ENCODE assay signal across 24 cellular contexts in the genomic region with DNA sequence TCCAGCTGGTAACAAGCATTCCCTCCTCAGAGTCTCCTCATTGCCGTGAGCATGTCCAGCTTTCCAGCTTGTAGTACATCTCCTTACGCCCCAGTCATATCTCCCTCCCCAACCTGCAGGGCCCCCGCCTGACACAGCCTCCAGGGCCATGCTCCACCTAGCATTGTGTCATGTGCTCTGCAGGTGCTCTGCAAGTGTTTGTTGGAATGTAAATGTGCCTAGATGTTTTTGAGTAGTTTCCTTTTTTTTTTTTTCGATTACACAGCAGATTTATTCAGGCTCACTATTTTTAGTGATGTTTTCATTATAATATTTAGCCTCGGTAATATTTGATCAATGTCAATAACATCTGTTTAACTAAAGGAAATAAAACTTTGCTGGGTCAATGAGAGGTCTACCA.
"Had no signal": no experiment of that assay in that cellular context is flagged by ENCODE, and none has a peak within 500 bp of the region (broad histone marks: within the 10 kb centered on the region; RNA-seq: fewer than 3 reads in every experiment).

No MANE protein-coding gene starts in this region.

- H3K4me1 ChIP-seq: left ventricle myocardium inferior, prostate gland, sigmoid colon, spleen, tibial nerve, uterus had no signal

- H3K9me3 ChIP-seq: left ventricle myocardium inferior, mucosa of descending colon, ovary, prostate gland, sigmoid colon, tibial nerve, uterus had no signal

- ATAC-seq: mucosa of descending colon; naive thymus-derived CD4-positive, alpha-beta T cell; natural killer cell treated with Interleukin-12 subunit alpha and Interleukin-12 subunit beta and Interleukin-15 and Interleukin-18, amount 100 ng/mL, for 72 hours; right cardiac atrium; stimulated activated effector memory CD8-positive, alpha-beta T cell treated with anti-CD3 and anti-CD28 coated beads, Interleukin-12 subunit alpha, Interleukin-12 subunit beta, amount 100 ng/mL, for 72 hours had no signal

- H3K36me3 ChIP-seq: left ventricle myocardium inferior, ovary, prostate gland, sigmoid colon, spleen, tibial nerve, uterus had no signal

- DNase-seq: hypothalamus; islet precursor cell; left ventricle myocardium inferior; mesendoderm; midbrain; mucosa of descending colon; naive thymus-derived CD4-positive, alpha-beta T cell; ovary; retina; right cardiac atrium; sigmoid colon; small intestine; spleen; stimulated activated CD4-positive, alpha-beta T cell treated with anti-CD3 and anti-CD28 coated beads, Interleukin-4, amount 100 ng/mL, for 24 hours; stimulated activated naive CD4-positive, alpha-beta T cell; substantia nigra; uterus had no signal

- H3K27ac ChIP-seq: left ventricle myocardium inferior, ovary, prostate gland, sigmoid colon, spleen, tibial nerve, uterus had no signal

- H3K36me3 Mint-ChIP-seq: naive thymus-derived CD4-positive, alpha-beta T cell; stimulated activated effector memory CD8-positive, alpha-beta T cell treated with anti-CD3 and anti-CD28 coated beads, Interleukin-12 subunit alpha, Interleukin-12 subunit beta, amount 100 ng/mL, for 72 hours had no signal

- H3K27me3 Mint-ChIP-seq: natural killer cell treated with Interleukin-12 subunit alpha and Interleukin-12 subunit beta and Interleukin-15 and Interleukin-18, amount 100 ng/mL, for 72 hours had no signal

- H3K4me3 Mint-ChIP-seq: naive thymus-derived CD4-positive, alpha-beta T cell; natural killer cell treated with Interleukin-12 subunit alpha and Interleukin-12 subunit beta and Interleukin-15 and Interleukin-18, amount 100 ng/mL, for 72 hours; stimulated activated effector memory CD8-positive, alpha-beta T cell treated with anti-CD3 and anti-CD28 coated beads, Interleukin-12 subunit alpha, Interleukin-12 subunit beta, amount 100 ng/mL, for 72 hours; stimulated activated naive CD8-positive, alpha-beta T cell treated with anti-CD3 and anti-CD28 coated beads, Interleukin-15, Interleukin-2, amounts not matched to agents 100 ng/mL and 50 ng/mL, for 24 hours; type B pancreatic cell had no signal

- H3K4me1 Mint-ChIP-seq: stimulated activated effector memory CD8-positive, alpha-beta T cell treated with anti-CD3 and anti-CD28 coated beads, Interleukin-12 subunit alpha, Interleukin-12 subunit beta, amount 100 ng/mL, for 72 hours had no signal

- H3K27me3 ChIP-seq: ovary, sigmoid colon, spleen, tibial nerve, uterus had no signal

- H3K4me3 ChIP-seq: left ventricle myocardium inferior, lung, mucosa of descending colon, ovary, prostate gland, sigmoid colon, spleen, tibial nerve, uterus had no signal

- H3K9me3 Mint-ChIP-seq: stimulated activated naive CD8-positive, alpha-beta T cell treated with anti-CD3 and anti-CD28 coated beads, Interleukin-15, Interleukin-2, amounts not matched to agents 100 ng/mL and 50 ng/mL, for 24 hours had no signal

- FAIRE-seq: small intestine had no signal

- H3K27ac Mint-ChIP-seq: naive thymus-derived CD4-positive, alpha-beta T cell; natural killer cell treated with Interleukin-12 subunit alpha and Interleukin-12 subunit beta and Interleukin-15 and Interleukin-18, amount 100 ng/mL, for 72 hours; stimulated activated effector memory CD8-positive, alpha-beta T cell treated with anti-CD3 and anti-CD28 coated beads, Interleukin-12 subunit alpha, Interleukin-12 subunit beta, amount 100 ng/mL, for 72 hours; stimulated activated naive CD8-positive, alpha-beta T cell treated with anti-CD3 and anti-CD28 coated beads, Interleukin-15, Interleukin-2, amounts not matched to agents 100 ng/mL and 50 ng/mL, for 24 hours; type B pancreatic cell had no signal
